ENCODE assay signal across 24 cellular contexts in the genomic region with DNA sequence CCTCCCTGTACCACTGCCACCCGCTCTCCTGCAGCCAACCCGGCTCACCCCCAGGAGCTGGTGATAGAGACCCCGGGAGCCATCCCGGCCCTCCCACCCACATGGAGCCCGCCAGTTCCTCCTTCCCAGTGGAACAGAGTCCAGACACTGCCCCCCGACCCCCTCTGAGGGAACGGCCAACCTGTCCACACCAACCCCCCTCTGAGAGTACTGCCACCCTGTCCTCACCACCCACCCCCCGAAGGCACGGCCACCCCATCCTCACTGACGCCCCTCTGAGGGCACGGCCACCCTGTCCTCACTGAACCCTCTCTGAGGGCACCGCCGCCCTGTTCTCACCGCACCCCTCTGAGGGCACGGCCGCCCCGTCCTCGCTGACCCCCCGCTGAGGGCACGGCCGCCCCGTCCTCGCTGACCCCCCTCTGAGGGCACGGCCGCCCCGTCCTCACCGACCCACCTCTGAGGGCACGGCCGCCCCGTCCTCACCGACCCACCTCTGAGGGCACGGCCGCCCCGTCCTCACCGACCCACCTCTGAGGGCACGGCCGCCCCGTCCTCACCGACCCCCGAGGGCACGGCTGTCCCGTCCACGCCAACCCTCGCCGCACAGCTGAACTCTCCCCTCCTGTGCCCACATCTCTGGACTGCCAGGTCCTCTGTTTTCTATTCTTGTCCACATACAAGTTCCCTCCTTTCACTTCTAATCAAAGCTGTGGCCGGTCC. TPM values are rescaled to one million over a fixed set of nuclear protein-coding genes. Genes with fewer than 3 reads are reported as not detected.
A peak's percentile ranks its signal among the peaks of the same experiment; 100 is the strongest.
DNase-seq lines count a peak whose midpoint lies in the region; ATAC-seq, FAIRE-seq and TF ChIP-seq lines count a peak whose summit lies in the region.
"Had no signal": no experiment of that assay in that cellular context is flagged by ENCODE, and none has a peak within 500 bp of the region (broad histone marks: within the 10 kb centered on the region; RNA-seq: fewer than 3 reads in every experiment).

No MANE protein-coding gene starts in this region.

- peaks cover 57% of the 10 kb centered on the region for H3K36me3 Mint-ChIP-seq in stimulated activated memory B cell treated with anti-CD40 and anti-IgM and Interleukin-4, amounts not matched to agents 10 μg/mL and 1 μg/mL and 100 μg/mL, for 72 hours

- POLR2A ChIA-PET in HepG2 (lab: Yijun Ruan, JAX) = no interaction called here

- peak overlapping the region; percentile 33; the same call in 1 of the 2 replicates for H3K27ac ChIP-seq in VCaP
- no peak overlapping the region for H3K27ac ChIP-seq in HepG2 (ENCODE audit: extremely low read length, insufficient read depth, low read length)
- H3K27ac ChIP-seq: ascending aorta, cardiac muscle cell, coronary artery, WERI-Rb-1 had no signal

- no peak overlapping the region for H2AFZ ChIP-seq in HepG2 (ENCODE audit: low read length)

- H3K4me3 ChIP-seq in HepG2 (replicated peaks in 1 of 3; ENCODE audit: insufficient read depth in 1 of 3, low read depth in 2 of 3, low read length in 3 of 3) = no peak overlapping the region
- H3K4me3 ChIP-seq: ascending aorta, cardiac muscle cell, coronary artery had no signal

- no peaks in the 10 kb centered on the region for H3K4me1 ChIP-seq in HepG2 (ENCODE audit: insufficient read depth, low read length)
- H3K4me1 ChIP-seq: ascending aorta had no signal

- TF ChIP-seq CTCF in VCaP (conservative IDR thresholded peaks at IDR 0.05) (no peak), HepG2 (CRISPR knock-in tag; IDR thresholded peaks at IDR 0.05) (no peak)

- no peak for TF ChIP-seq RAD21 in HepG2 (CRISPR knock-in tag; IDR thresholded peaks at IDR 0.05)

- over 99% methylated on average over 44 of the region's 46 CpGs for WGBS in HepG2 (ENCODE audit: low lambda C conversion rate)

- TF ChIP-seq POLR2A in HepG2 (IDR thresholded peaks at IDR 0.05; ENCODE audit: insufficient read depth in 1 of 2, low read depth in 2 of 2, low read length in 2 of 2) = no peak

- H3K4me1 Mint-ChIP-seq in stimulated activated memory B cell treated with anti-CD40 and anti-IgM and Interleukin-4, amounts not matched to agents 10 μg/mL and 1 μg/mL and 100 μg/mL, for 72 hours = peaks cover 11% of the 10 kb centered on the region
- H3K4me1 Mint-ChIP-seq: activated CD4-positive, alpha-beta T cell treated with anti-CD3 and anti-CD28 coated beads, Interleukin-2, amount 10 ng/mL, durations not matched to agents 24 days and 14 days had no signal

- no peak overlapping the region for H3K4me2 ChIP-seq in HepG2 (ENCODE audit: low read depth, low read length)

- H3K36me3 ChIP-seq in HepG2 (replicated peaks in 1 of 2; ENCODE audit: control insufficient read depth in 1 of 2, insufficient read depth in 2 of 2, low read length in 2 of 2) = peaks cover 38 to 69% of the 10 kb centered on the region in 2 experiments; a peak in 4 of 5 replicates

- no peak overlapping the region for H3K4me3 Mint-ChIP-seq in stimulated activated memory B cell treated with anti-CD40 and anti-IgM and Interleukin-4, amounts not matched to agents 10 μg/mL and 1 μg/mL and 100 μg/mL, for 72 hours
- H3K4me3 Mint-ChIP-seq: activated CD4-positive, alpha-beta T cell treated with anti-CD3 and anti-CD28 coated beads, Interleukin-2, amount 10 ng/mL, durations not matched to agents 24 days and 14 days; CD4-positive, alpha-beta T cell; effector memory CD8-positive, alpha-beta T cell; naive thymus-derived CD4-positive, alpha-beta T cell had no signal

- TF ChIP-seq EP300 in HepG2 (IDR thresholded peaks at IDR 0.05; ENCODE audit: low read depth in 2 of 2, low read length in 2 of 2) = no peak
- TF ChIP-seq EP300 in HepG2 (CRISPR knock-in tag; IDR thresholded peaks at IDR 0.05; ENCODE audit: borderline replicate concordance) = no peak

- H4K20me1 ChIP-seq in HepG2 (ENCODE audit: insufficient read depth, low read length) = no peaks in the 10 kb centered on the region

- H3K9me3 Mint-ChIP-seq in stimulated activated memory B cell treated with anti-CD40 and anti-IgM and Interleukin-4, amounts not matched to agents 10 μg/mL and 1 μg/mL and 100 μg/mL, for 72 hours = no peaks in the 10 kb centered on the region
- H3K9me3 Mint-ChIP-seq: activated CD4-positive, alpha-beta T cell treated with anti-CD3 and anti-CD28 coated beads, Interleukin-2, amount 10 ng/mL, durations not matched to agents 24 days and 14 days; activated naive CD4-positive, alpha-beta T cell treated with anti-CD3 and anti-CD28 coated beads, Interleukin-2, amount 50 U/mL, for 72 hours; CD4-positive, alpha-beta T cell; effector memory CD8-positive, alpha-beta T cell had no signal

- in situ Hi-C loops in HepG2 (cut with HindIII; ENCODE audit: extremely low pct_ligation_motif_present, low pct_unique_long_range_greater_than_20kb) = loop anchor here (10.0 kb wide), 1 partner anchor 93 kb away; a partner anchor contains a TSS

- H3K9me3 ChIP-seq in HepG2 (ENCODE audit: low read length) = no peaks in the 10 kb centered on the region
- H3K9me3 ChIP-seq: ascending aorta had no signal

- no peaks in the 10 kb centered on the region for H3K27me3 Mint-ChIP-seq in stimulated activated memory B cell treated with anti-CD40 and anti-IgM and Interleukin-4, amounts not matched to agents 10 μg/mL and 1 μg/mL and 100 μg/mL, for 72 hours
- H3K27me3 Mint-ChIP-seq: activated CD4-positive, alpha-beta T cell treated with anti-CD3 and anti-CD28 coated beads, Interleukin-2, amount 10 ng/mL, durations not matched to agents 24 days and 14 days; CD4-positive, alpha-beta T cell; effector memory CD8-positive, alpha-beta T cell; naive thymus-derived CD4-positive, alpha-beta T cell had no signal

- CTCF ChIA-PET in HepG2 (lab: Yijun Ruan, JAX; ENCODE audit: low intra/inter-chr PET ratio, low total read pairs) = no interaction called here

- no peak overlapping the region for H3K9ac ChIP-seq in HepG2 (ENCODE audit: insufficient read depth, low read depth, low read length)

- intact Hi-C loops in HepG2 (cut with micrococcal nuclease; ENCODE audit: unreplicated experiment) = no loop called here

- H3K27me3 ChIP-seq in HepG2 (ENCODE audit: control insufficient read depth in 1 of 2, insufficient read depth in 2 of 2, low read length in 2 of 2) = no peaks in the 10 kb centered on the region; a peak in 1 of 5 replicates
- H3K27me3 ChIP-seq: ascending aorta, cardiac muscle cell had no signal

- peak; percentile 55 for DNase-seq in activated effector memory CD4-positive, alpha-beta T cell treated with anti-CD3 and anti-CD28 coated beads, Interleukin-2, amount 50 U/mL, for 16 hours
- no peak for DNase-seq in activated effector memory CD4-positive, alpha-beta T cell treated with Interleukin-2 at 50 U/mL for 16 hours
- no peak for DNase-seq in HepG2 (ENCODE audit: low spot score)
- no peak for DNase-seq in DMS153 (lab: John Stamatoyannopoulos, UW)
- no peak for DNase-seq in COR-L47 (lab: John Stamatoyannopoulos, UW)
- DNase-seq: activated CD4-positive, alpha-beta T cell treated with anti-CD3 and anti-CD28 coated beads, Interleukin-2, amount 10 ng/mL, durations not matched to agents 24 days and 14 days; effector memory CD8-positive, alpha-beta T cell; foreskin fibroblast; midbrain; NCI-H146; NCI-H524; PC-3; SHP77; WERI-Rb-1 had no signal

- BruUV-seq in HepG2 (replicated peaks; lab: Mats Ljungman, UMichigan) = no TSS peak

- no peak for ATAC-seq in HepG2
- ATAC-seq in stimulated activated memory B cell treated with anti-CD40 and anti-IgM and Interleukin-4, amounts not matched to agents 10 μg/mL and 1 μg/mL and 100 μg/mL, for 72 hours = peak; percentile 53
- no peak for ATAC-seq in GM18868 (IDR thresholded peaks at IDR 0.05; ENCODE audit: unreplicated experiment)
- ATAC-seq: activated naive CD4-positive, alpha-beta T cell treated with anti-CD3 and anti-CD28 coated beads, Interleukin-2, amount 50 U/mL, for 72 hours; effector memory CD8-positive, alpha-beta T cell; naive thymus-derived CD4-positive, alpha-beta T cell; PC-3 had no signal

- H3K79me2 ChIP-seq in HepG2 (ENCODE audit: insufficient read depth, low read length) = peaks cover 9% of the 10 kb centered on the region

- no peak overlapping the region for H3K27ac Mint-ChIP-seq in stimulated activated memory B cell treated with anti-CD40 and anti-IgM and Interleukin-4, amounts not matched to agents 10 μg/mL and 1 μg/mL and 100 μg/mL, for 72 hours
- H3K27ac Mint-ChIP-seq: activated CD4-positive, alpha-beta T cell treated with anti-CD3 and anti-CD28 coated beads, Interleukin-2, amount 10 ng/mL, durations not matched to agents 24 days and 14 days; naive thymus-derived CD4-positive, alpha-beta T cell had no signal

- FAIRE-seq in HepG2 (lab: Jason Lieb, UNC) = no peak
- FAIRE-seq: urothelium cell line had no signal

TF ChIP-seq in HepG2, 621 proteins besides CTCF, POLR2A, EP300 and RAD21 (continues in another document):
- TF ChIP-seq, protein P1, sequence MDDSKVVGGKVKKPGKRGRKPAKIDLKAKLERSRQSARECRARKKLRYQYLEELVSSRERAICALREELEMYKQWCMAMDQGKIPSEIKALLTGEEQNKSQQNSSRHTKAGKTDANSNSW (CRISPR knock-in tag; IDR thresholded peaks at IDR 0.05; ENCODE audit: borderline replicate concordance) = no peak
- peak; percentile 31 for TF ChIP-seq AGO2 (optimal IDR thresholded peaks at IDR 0.05; ENCODE audit: low read depth, low read length)
- no peak for TF ChIP-seq ZNF567 (CRISPR knock-in tag; IDR thresholded peaks at IDR 0.05; ENCODE audit: borderline replicate concordance)

RNA-seq across cellular contexts. Expression of a gene that starts 18.0 kb away (rescaled TPM):
- total RNA-seq in HepG2 (2016; rRNA removed; fragmentation: Illumina TruSeq; extraction: Trizol) = 19.4 and 25.9 TPM in 2 replicates
- total RNA-seq in HepG2 (2016; cell fraction: cytosol; rRNA removed; fragmentation: Illumina TruSeq; extraction: Trizol; ENCODE audit: low read depth) = 21.8 and 24.1 TPM in 2 replicates
- 18.0 and 24.4 TPM in 2 replicates for total RNA-seq in HepG2 (2016; cell fraction: insoluble cytoplasmic fraction; rRNA removed; fragmentation: Illumina TruSeq; extraction: Trizol)
- total RNA-seq in HepG2 (2016; cell fraction: membrane; rRNA removed; fragmentation: Illumina TruSeq; extraction: Trizol) = 16.0 and 17.9 TPM in 2 replicates
- 11.3 and 14.6 TPM in 2 replicates for total RNA-seq in HepG2 (2016; cell fraction: nucleus; rRNA removed; fragmentation: Illumina TruSeq; extraction: Trizol)
- 44.2 and 47.5 TPM in 2 replicates for polyA plus RNA-seq in HepG2 (2011; rRNA removed)
- polyA plus RNA-seq in HepG2 (2011; cell fraction: cytosol; rRNA removed) = 27.1 and 38.7 TPM in 2 replicates
- polyA plus RNA-seq in HepG2 (2011; cell fraction: nucleus; rRNA removed) = 59.6 and 61.9 TPM in 2 replicates
- 31.4 and 32.5 TPM in 2 replicates for polyA plus RNA-seq in HepG2 (2012)
- polyA plus RNA-seq in HepG2 (2016; cell fraction: cytosol; fragmentation: Illumina TruSeq; extraction: Trizol; ENCODE audit: low read depth) = 23.1 and 26.1 TPM in 2 replicates
- 40.7 and 53.4 TPM in 2 replicates for polyA plus RNA-seq in HepG2 (2016; cell fraction: insoluble cytoplasmic fraction; fragmentation: Illumina TruSeq; extraction: Trizol; ENCODE audit: low read depth)
- 25.9 and 29.3 TPM in 2 replicates for polyA plus RNA-seq in HepG2 (2016; cell fraction: membrane; fragmentation: Illumina TruSeq; extraction: Trizol; ENCODE audit: low read depth)
- polyA plus RNA-seq in HepG2 (2016; cell fraction: nucleus; fragmentation: Illumina TruSeq; extraction: Trizol; ENCODE audit: insufficient read depth, low read depth) = 27.5 and 35.7 TPM in 2 replicates
- polyA minus RNA-seq in HepG2 (2011; rRNA and poly(A)+ RNA removed; ENCODE audit: low replicate concordance) = 19.2 and 101 TPM in 2 replicates
- polyA minus RNA-seq in HepG2 (2011; cell fraction: cytosol; rRNA and poly(A)+ RNA removed) = 14.2 and 15.4 TPM in 2 replicates
- polyA minus RNA-seq in HepG2 (2011; cell fraction: nucleus; rRNA and poly(A)+ RNA removed) = 17.4 and 24.5 TPM in 2 replicates
